In the genomic region with DNA sequence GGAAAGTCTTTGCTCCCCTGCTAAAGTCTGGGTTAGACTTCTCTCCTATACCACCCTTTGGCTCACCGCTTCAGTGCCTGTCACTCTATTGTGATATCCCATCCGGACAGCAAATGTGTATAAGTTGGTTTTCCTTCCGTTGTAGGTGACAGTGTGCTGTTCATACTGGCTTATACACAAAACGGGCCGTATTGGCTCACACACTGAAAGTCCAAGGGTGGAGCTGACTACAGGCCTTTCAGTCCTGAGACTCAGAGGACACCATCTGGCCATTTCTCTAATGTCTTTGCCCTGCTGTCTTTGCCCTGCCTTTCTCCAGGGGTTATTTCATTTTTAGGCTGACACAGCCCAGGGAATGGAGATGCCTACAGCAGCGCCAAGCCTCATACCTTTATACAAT, we compare ENCODE assay signal across 1 cellular context.
TF ChIP-seq lines count a peak whose summit lies in the region.

No MANE protein-coding gene starts in this region.

TF ChIP-seq in Ishikawa, 13 proteins besides CTCF, POLR2A, EP300 and RAD21 (continued from another document):
- TF ChIP-seq, protein P1, sequence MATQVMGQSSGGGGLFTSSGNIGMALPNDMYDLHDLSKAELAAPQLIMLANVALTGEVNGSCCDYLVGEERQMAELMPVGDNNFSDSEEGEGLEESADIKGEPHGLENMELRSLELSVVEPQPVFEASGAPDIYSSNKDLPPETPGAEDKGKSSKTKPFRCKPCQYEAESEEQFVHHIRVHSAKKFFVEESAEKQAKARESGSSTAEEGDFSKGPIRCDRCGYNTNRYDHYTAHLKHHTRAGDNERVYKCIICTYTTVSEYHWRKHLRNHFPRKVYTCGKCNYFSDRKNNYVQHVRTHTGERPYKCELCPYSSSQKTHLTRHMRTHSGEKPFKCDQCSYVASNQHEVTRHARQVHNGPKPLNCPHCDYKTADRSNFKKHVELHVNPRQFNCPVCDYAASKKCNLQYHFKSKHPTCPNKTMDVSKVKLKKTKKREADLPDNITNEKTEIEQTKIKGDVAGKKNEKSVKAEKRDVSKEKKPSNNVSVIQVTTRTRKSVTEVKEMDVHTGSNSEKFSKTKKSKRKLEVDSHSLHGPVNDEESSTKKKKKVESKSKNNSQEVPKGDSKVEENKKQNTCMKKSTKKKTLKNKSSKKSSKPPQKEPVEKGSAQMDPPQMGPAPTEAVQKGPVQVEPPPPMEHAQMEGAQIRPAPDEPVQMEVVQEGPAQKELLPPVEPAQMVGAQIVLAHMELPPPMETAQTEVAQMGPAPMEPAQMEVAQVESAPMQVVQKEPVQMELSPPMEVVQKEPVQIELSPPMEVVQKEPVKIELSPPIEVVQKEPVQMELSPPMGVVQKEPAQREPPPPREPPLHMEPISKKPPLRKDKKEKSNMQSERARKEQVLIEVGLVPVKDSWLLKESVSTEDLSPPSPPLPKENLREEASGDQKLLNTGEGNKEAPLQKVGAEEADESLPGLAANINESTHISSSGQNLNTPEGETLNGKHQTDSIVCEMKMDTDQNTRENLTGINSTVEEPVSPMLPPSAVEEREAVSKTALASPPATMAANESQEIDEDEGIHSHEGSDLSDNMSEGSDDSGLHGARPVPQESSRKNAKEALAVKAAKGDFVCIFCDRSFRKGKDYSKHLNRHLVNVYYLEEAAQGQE (IDR thresholded peaks at IDR 0.05; ENCODE audit: low read depth), result no peak
- TF ChIP-seq CREB1 (IDR thresholded peaks at IDR 0.05; ENCODE audit: low read depth) (no peak), TAF1 (IDR thresholded peaks at IDR 0.05; ENCODE audit: low read depth) (no peak), ZBTB7A (IDR thresholded peaks at IDR 0.05; ENCODE audit: low read depth) (no peak), TEAD4 (IDR thresholded peaks at IDR 0.05) (no peak), YY1 (IDR thresholded peaks at IDR 0.05; ENCODE audit: low read depth) (no peak), EGR1 (IDR thresholded peaks at IDR 0.05) (no peak), FOXM1 (IDR thresholded peaks at IDR 0.05; ENCODE audit: borderline replicate concordance, low read depth) (no peak), NFIC (IDR thresholded peaks at IDR 0.05) (no peak)
